ENCODE assay signal across 1 cellular context in genomic region chr20:49610701-49611538, GRCh38.
TF ChIP-seq lines count a peak whose summit lies in the region.

No MANE protein-coding gene starts in this region.

TF ChIP-seq in HepG2, 621 proteins besides CTCF, POLR2A, EP300 and RAD21 (continued from another document and continues in another):
- TF ChIP-seq USF2 (IDR thresholded peaks at IDR 0.05; ENCODE audit: low read depth, low read length) (peak; percentile 29; the same call in 1 of the 2 replicates), USF2 (CRISPR knock-in tag; IDR thresholded peaks at IDR 0.05; ENCODE audit: borderline replicate concordance) (no peak), CREB1 (IDR thresholded peaks at IDR 0.05) (no peak), CREB1 (CRISPR knock-in tag; IDR thresholded peaks at IDR 0.05) (no peak), ZNF512 (CRISPR knock-in tag; IDR thresholded peaks at IDR 0.05) (no peak), ZNF503 (CRISPR knock-in tag; IDR thresholded peaks at IDR 0.05) (peak; percentile 39; the same call in 1 of the 2 replicates), SNAPC5 (CRISPR knock-in tag; IDR thresholded peaks at IDR 0.05; ENCODE audit: borderline replicate concordance) (no peak), ZNF24 (IDR thresholded peaks at IDR 0.05) (no peak), ZNF83 (CRISPR knock-in tag; IDR thresholded peaks at IDR 0.05; ENCODE audit: borderline replicate concordance) (peak; percentile 86; the same call in 1 of the 2 replicates), AFF4 (CRISPR knock-in tag; IDR thresholded peaks at IDR 0.05) (no peak; the same call in 1 of the 2 replicates), IRF1 (CRISPR knock-in tag; IDR thresholded peaks at IDR 0.05; ENCODE audit: low read depth) (no peak), SRSF9 (IDR thresholded peaks at IDR 0.05; ENCODE audit: borderline replicate concordance, insufficient read depth, low read depth, low read length, poor library complexity, severe bottlenecking) (no peak), ZSCAN20 (CRISPR knock-in tag; IDR thresholded peaks at IDR 0.05; ENCODE audit: borderline replicate concordance) (peak; percentile 79; the same call in 1 of the 2 replicates), ZNF687 (CRISPR knock-in tag; IDR thresholded peaks at IDR 0.05) (peak; percentile 97), AGO1 (IDR thresholded peaks at IDR 0.05; ENCODE audit: low read depth, low read length, poor library complexity, severe bottlenecking) (peak; percentile 81), ZNF382 (CRISPR knock-in tag; IDR thresholded peaks at IDR 0.05; ENCODE audit: borderline replicate concordance) (no peak), ATF2 (CRISPR knock-in tag; IDR thresholded peaks at IDR 0.05) (peak; percentile 84; the same call in 1 of the 2 replicates), ZNF335 (CRISPR knock-in tag; IDR thresholded peaks at IDR 0.05) (peak; percentile 61; the same call in 1 of the 2 replicates), PHF5A (CRISPR knock-in tag; IDR thresholded peaks at IDR 0.05; ENCODE audit: low read depth, unreplicated experiment) (peak; percentile 53), ZBTB38 (CRISPR knock-in tag; IDR thresholded peaks at IDR 0.05) (peak; percentile 95), MXD4 (CRISPR knock-in tag; IDR thresholded peaks at IDR 0.05) (peak; percentile 95), ZNF446 (CRISPR knock-in tag; IDR thresholded peaks at IDR 0.05) (no peak), ZNF180 (CRISPR knock-in tag; IDR thresholded peaks at IDR 0.05; ENCODE audit: borderline replicate concordance, low read depth) (peak; percentile 66; the same call in 1 of the 2 replicates), NBN (conservative IDR thresholded peaks at IDR 0.05) (no peak), SMAD3 (CRISPR knock-in tag; IDR thresholded peaks at IDR 0.05) (peak; percentile 87), ZGPAT (CRISPR knock-in tag; IDR thresholded peaks at IDR 0.05) (peak; percentile 85; the same call in 1 of the 2 replicates), ZC3H13 (CRISPR knock-in tag; IDR thresholded peaks at IDR 0.05) (no peak), ZBTB7B (CRISPR knock-in tag; IDR thresholded peaks at IDR 0.05) (peak; percentile 83), CCDC6 (CRISPR knock-in tag; IDR thresholded peaks at IDR 0.05) (peak; percentile 74), ZSCAN12 (CRISPR knock-in tag; IDR thresholded peaks at IDR 0.05) (0 out of 2 replicates have a peak, but pooled peaks have one; percentile 82), ZBTB26 (CRISPR knock-in tag; IDR thresholded peaks at IDR 0.05; ENCODE audit: borderline replicate concordance) (peak; percentile 74; the same call in 1 of the 2 replicates), MBNL3 (CRISPR knock-in tag; conservative IDR thresholded peaks at IDR 0.05) (no peak), PITX1 (CRISPR knock-in tag; IDR thresholded peaks at IDR 0.05) (peak; percentile 49; the same call in 1 of the 2 replicates), ZNF768 (CRISPR knock-in tag; IDR thresholded peaks at IDR 0.05) (peak; percentile 81), ZNF280B (CRISPR knock-in tag; IDR thresholded peaks at IDR 0.05; ENCODE audit: borderline replicate concordance) (peak; percentile 91; the same call in 1 of the 2 replicates), DR1 (CRISPR knock-in tag; IDR thresholded peaks at IDR 0.05) (peak; percentile 69; the same call in 1 of the 2 replicates), RBFOX2 (IDR thresholded peaks at IDR 0.05; ENCODE audit: low read depth, low read length) (no peak), EEA1 (CRISPR knock-in tag; IDR thresholded peaks at IDR 0.05; ENCODE audit: borderline replicate concordance) (no peak; the same call in 1 of the 2 replicates), MAFF (IDR thresholded peaks at IDR 0.05; ENCODE audit: low read depth, low read length) (no peak)
